ENCODE assay signal across 7 cellular contexts in genomic region chr7:152027491-152028365, GRCh38. TPM values are rescaled to one million over a fixed set of nuclear protein-coding genes. Genes with fewer than 3 reads are reported as not detected.
A peak's percentile ranks its signal among the peaks of the same experiment; 100 is the strongest.
DNase-seq lines count a peak whose midpoint lies in the region; ATAC-seq and TF ChIP-seq lines count a peak whose summit lies in the region.
"Not testable (repeated sequence)": the region's sequence is repeated elsewhere in the genome, so short reads cannot be mapped to it uniquely, and the experiment has no call there.

No MANE protein-coding gene starts in this region.

- not testable (repeated sequence) for H3K9me3 ChIP-seq in CD8-positive, alpha-beta memory T cell (ENCODE audit: low read length); endodermal cell (ENCODE audit: control insufficient read depth, low read length)

- peak; percentile 23 to 80 (median 71) for DNase-seq in CD8-positive, alpha-beta memory T cell
- peak; percentile 61 for DNase-seq in activated CD8-positive, alpha-beta T cell treated with anti-CD3 and anti-CD28 coated beads, Interleukin-2, amount 10 ng/mL, durations not matched to agents 7 days and 5 days
- peak; percentile 39 for DNase-seq in activated T-cell treated with anti-CD3 and anti-CD28 coated beads, Interleukin-2, amount 50 U/mL, for 1 hour
- not testable (repeated sequence) for DNase-seq in endodermal cell; natural killer cell treated with Interleukin-12 subunit alpha and Interleukin-12 subunit beta and Interleukin-15 and Interleukin-18, amount 100 ng/mL, for 72 hours (ENCODE audit: low spot score)
- peak; percentile 15 for DNase-seq in stimulated activated CD8-positive, alpha-beta memory T cell treated with anti-CD3 and anti-CD28 coated beads, Interleukin-4, amount 100 ng/mL, for 24 hours (ENCODE audit: low read depth)

- peaks cover 49 to 71% (median 62%) of the 10 kb centered on the region in 3 donors for H3K4me1 Mint-ChIP-seq in CD8-positive, alpha-beta memory T cell
- peaks cover 47% of the 10 kb centered on the region for H3K4me1 Mint-ChIP-seq in activated CD8-positive, alpha-beta T cell treated with anti-CD3 and anti-CD28 coated beads, Interleukin-2, amount 10 ng/mL, durations not matched to agents 7 days and 5 days (ENCODE audit: low read depth)
- peaks cover 59% of the 10 kb centered on the region for H3K4me1 Mint-ChIP-seq in activated naive CD8-positive, alpha-beta T cell (ENCODE audit: low read depth)
- H3K4me1 Mint-ChIP-seq in endodermal cell: peaks cover 13% of the 10 kb centered on the region
- H3K4me1 Mint-ChIP-seq in natural killer cell treated with Interleukin-12 subunit alpha and Interleukin-12 subunit beta and Interleukin-15 and Interleukin-18, amount 100 ng/mL, for 72 hours (ENCODE audit: low read depth in 2 of 2): peaks cover 34 to 47% of the 10 kb centered on the region in 2 donors

- TF ChIP-seq CTCF in endodermal cell (conservative IDR thresholded peaks at IDR 0.05): not testable (repeated sequence)

- peaks cover 30% of the 10 kb centered on the region for H3K4me1 ChIP-seq in CD8-positive, alpha-beta memory T cell (ENCODE audit: insufficient read depth, low read length)
- not testable (repeated sequence) for H3K4me1 ChIP-seq in endodermal cell (ENCODE audit: control insufficient read depth, insufficient read depth, low read length)

- H3K27me3 Mint-ChIP-seq in CD8-positive, alpha-beta memory T cell; activated naive CD8-positive, alpha-beta T cell; endodermal cell (ENCODE audit: insufficient read depth); natural killer cell treated with Interleukin-12 subunit alpha and Interleukin-12 subunit beta and Interleukin-15 and Interleukin-18, amount 100 ng/mL, for 72 hours: not testable (repeated sequence)
- peaks cover 12% of the 10 kb centered on the region for H3K27me3 Mint-ChIP-seq in activated CD8-positive, alpha-beta T cell treated with anti-CD3 and anti-CD28 coated beads, Interleukin-2, amount 10 ng/mL, durations not matched to agents 7 days and 5 days (ENCODE audit: low read depth)

- peak overlapping the region; percentile 74 to 90 (median 81) for H3K4me3 Mint-ChIP-seq in CD8-positive, alpha-beta memory T cell
- H3K4me3 Mint-ChIP-seq in activated CD8-positive, alpha-beta T cell treated with anti-CD3 and anti-CD28 coated beads, Interleukin-2, amount 10 ng/mL, durations not matched to agents 7 days and 5 days: peak overlapping the region; percentile 55
- H3K4me3 Mint-ChIP-seq in activated naive CD8-positive, alpha-beta T cell: peak overlapping the region; percentile 87
- H3K4me3 Mint-ChIP-seq in endodermal cell: not testable (repeated sequence)
- H3K4me3 Mint-ChIP-seq in natural killer cell treated with Interleukin-12 subunit alpha and Interleukin-12 subunit beta and Interleukin-15 and Interleukin-18, amount 100 ng/mL, for 72 hours: peak overlapping the region; percentile 73

- ATAC-seq in activated CD8-positive, alpha-beta T cell treated with anti-CD3 and anti-CD28 coated beads, Interleukin-2, amount 10 ng/mL, durations not matched to agents 7 days and 5 days: peak; percentile 3
- not testable (repeated sequence) for ATAC-seq in natural killer cell treated with Interleukin-12 subunit alpha and Interleukin-12 subunit beta and Interleukin-15 and Interleukin-18, amount 100 ng/mL, for 72 hours

- H3K27ac Mint-ChIP-seq in CD8-positive, alpha-beta memory T cell: peak overlapping the region; percentile 86 to 97 (median 95)
- peak overlapping the region; percentile 93 for H3K27ac Mint-ChIP-seq in activated CD8-positive, alpha-beta T cell treated with anti-CD3 and anti-CD28 coated beads, Interleukin-2, amount 10 ng/mL, durations not matched to agents 7 days and 5 days
- H3K27ac Mint-ChIP-seq in activated naive CD8-positive, alpha-beta T cell: peak overlapping the region; percentile 88
- not testable (repeated sequence) for H3K27ac Mint-ChIP-seq in endodermal cell
- peak overlapping the region; percentile 41 to 65 for H3K27ac Mint-ChIP-seq in natural killer cell treated with Interleukin-12 subunit alpha and Interleukin-12 subunit beta and Interleukin-15 and Interleukin-18, amount 100 ng/mL, for 72 hours

- peak overlapping the region; percentile 7 for H3K4me3 ChIP-seq in CD8-positive, alpha-beta memory T cell (ENCODE audit: low read length)
- peak overlapping the region; percentile 40 for H3K4me3 ChIP-seq in endodermal cell (ENCODE audit: low read length)

- H3K27me3 ChIP-seq in CD8-positive, alpha-beta memory T cell (ENCODE audit: insufficient read depth, low read length, poor library complexity, severe bottlenecking); endodermal cell (ENCODE audit: control insufficient read depth, insufficient read depth, low read length, poor library complexity, severe bottlenecking): not testable (repeated sequence)

- POLR2A ChIA-PET in CD8-positive, alpha-beta memory T cell (lab: Charles Lee): interaction anchor here (1.2 kb wide), 1 partner anchor 114 kb away, joined by 5 read pairs; no protein-coding TSS in a partner anchor
- POLR2A ChIA-PET in activated CD8-positive, alpha-beta T cell treated with anti-CD3 and anti-CD28 coated beads, Interleukin-2, amount 10 ng/mL, durations not matched to agents 7 days and 5 days (lab: Charles Lee): interaction anchor here (0.7 to 1.0 kb wide), 3 partner anchors 12 to 407 kb away, joined by 3 to 4 read pairs (median 3); no protein-coding TSS in a partner anchor

- not testable (repeated sequence) for H3K9me3 Mint-ChIP-seq in CD8-positive, alpha-beta memory T cell; activated CD8-positive, alpha-beta T cell treated with anti-CD3 and anti-CD28 coated beads, Interleukin-2, amount 10 ng/mL, durations not matched to agents 7 days and 5 days (ENCODE audit: insufficient read depth); activated naive CD8-positive, alpha-beta T cell (ENCODE audit: low read depth); endodermal cell; natural killer cell treated with Interleukin-12 subunit alpha and Interleukin-12 subunit beta and Interleukin-15 and Interleukin-18, amount 100 ng/mL, for 72 hours

- H3K9ac ChIP-seq in endodermal cell (ENCODE audit: extremely low read depth, low read length, poor library complexity, severe bottlenecking): not testable (repeated sequence)

- H3K36me3 Mint-ChIP-seq in CD8-positive, alpha-beta memory T cell: peaks cover 0 to 48% (median 4%) of the 10 kb centered on the region in 3 donors
- peaks cover 43% of the 10 kb centered on the region for H3K36me3 Mint-ChIP-seq in activated CD8-positive, alpha-beta T cell treated with anti-CD3 and anti-CD28 coated beads, Interleukin-2, amount 10 ng/mL, durations not matched to agents 7 days and 5 days (ENCODE audit: low read depth)
- peaks cover 23% of the 10 kb centered on the region for H3K36me3 Mint-ChIP-seq in activated naive CD8-positive, alpha-beta T cell
- H3K36me3 Mint-ChIP-seq in endodermal cell (ENCODE audit: low read depth): peaks cover 27% of the 10 kb centered on the region
- not testable (repeated sequence) for H3K36me3 Mint-ChIP-seq in natural killer cell treated with Interleukin-12 subunit alpha and Interleukin-12 subunit beta and Interleukin-15 and Interleukin-18, amount 100 ng/mL, for 72 hours

- H3K36me3 ChIP-seq in CD8-positive, alpha-beta memory T cell (ENCODE audit: insufficient read depth, low read length): not testable (repeated sequence)
- peaks cover 12% of the 10 kb centered on the region for H3K36me3 ChIP-seq in endodermal cell (ENCODE audit: control insufficient read depth, insufficient read depth, low read length)

- 97 to 98% methylated on average over 17 to 20 of the region's 20 CpGs for WGBS in endodermal cell (ENCODE audit: insufficient coverage in 1 of 2, insufficient read length in 1 of 2), 2 experiments

- H3K27ac ChIP-seq in CD8-positive, alpha-beta memory T cell (ENCODE audit: low read depth, low read length): peak overlapping the region; percentile 18
- not testable (repeated sequence) for H3K27ac ChIP-seq in endodermal cell (ENCODE audit: low read depth, low read length)

- CTCF ChIA-PET in CD8-positive, alpha-beta memory T cell (lab: Charles Lee): interaction anchor here (0.8 kb wide), 1 partner anchor 117 kb away, joined by 3 read pairs; no protein-coding TSS in a partner anchor
- CTCF ChIA-PET in activated CD8-positive, alpha-beta T cell treated with anti-CD3 and anti-CD28 coated beads, Interleukin-2, amount 10 ng/mL, durations not matched to agents 7 days and 5 days (lab: Charles Lee): interaction anchor here (0.8 to 1.0 kb wide), 2 partner anchors 245 to 394 kb away, joined by 3 read pairs; no protein-coding TSS in a partner anchor

RNA-seq across cellular contexts. Expression of gene GALNT11, which starts 2.3 kb away (rescaled TPM):
- total RNA-seq in CD8-positive, alpha-beta memory T cell: 10 to 100 TPM; 20.3 to 21.5 TPM
- 65.3 TPM for polyA plus RNA-seq in CD8-positive, alpha-beta memory T cell
- 10 to 100 TPM; 18.4 to 20.3 TPM for total RNA-seq in activated CD8-positive, alpha-beta T cell treated with anti-CD3 and anti-CD28 coated beads, Interleukin-2, amount 10 ng/mL, durations not matched to agents 7 days and 5 days
- total RNA-seq in endodermal cell: 10 to 100 TPM; 32.7 to 35.3 TPM
- polyA plus RNA-seq in endodermal cell (2013, experiment 1 of 2): 34.9 TPM
- 33.4 TPM for polyA plus RNA-seq in endodermal cell (2013, experiment 2 of 2)
- total RNA-seq in natural killer cell treated with Interleukin-12 subunit alpha and Interleukin-12 subunit beta and Interleukin-15 and Interleukin-18, amount 100 ng/mL, for 72 hours: 10 to 100 TPM; 24.8 to 32.3 TPM
